ENCODE assay signal across 8 cellular contexts in the genomic region with DNA sequence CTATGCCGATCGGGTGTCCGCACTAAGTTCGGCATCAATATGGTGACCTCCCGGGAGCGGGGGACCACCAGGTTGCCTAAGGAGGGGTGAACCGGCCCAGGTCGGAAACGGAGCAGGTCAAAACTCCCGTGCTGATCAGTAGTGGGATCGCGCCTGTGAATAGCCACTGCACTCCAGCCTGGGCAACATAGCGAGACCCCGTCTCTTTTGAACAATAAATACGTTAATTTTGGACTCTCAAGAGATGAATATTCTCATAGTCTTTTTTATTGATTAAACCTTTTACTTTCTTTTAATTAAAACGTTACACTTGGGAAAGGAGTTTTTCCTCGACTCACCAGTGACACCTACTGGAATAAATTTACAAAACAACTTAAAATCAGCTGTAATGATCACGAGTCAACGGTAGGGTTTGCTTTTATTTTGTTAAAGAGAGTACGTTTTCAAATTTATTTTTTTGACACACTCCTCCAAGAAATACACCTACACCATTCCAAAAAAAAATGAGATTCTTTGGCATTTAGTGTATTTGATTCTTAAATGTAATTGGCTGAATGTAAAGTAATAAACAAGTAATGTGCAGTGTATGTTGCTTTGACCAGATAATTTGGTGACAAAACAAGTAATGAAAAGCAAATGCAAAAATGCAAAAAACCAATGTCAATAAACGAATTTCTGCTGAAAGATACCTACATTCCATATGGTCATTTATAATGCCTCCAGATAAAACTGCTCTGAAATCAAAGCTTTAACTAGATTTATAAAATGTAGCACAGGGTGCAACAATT. TPM values are rescaled to one million over a fixed set of nuclear protein-coding genes. Genes with fewer than 3 reads are reported as not detected.
DNase-seq lines count a peak whose midpoint lies in the region; ATAC-seq, FAIRE-seq and TF ChIP-seq lines count a peak whose summit lies in the region.

No MANE protein-coding gene starts in this region.

- 1% methylated on average over 13 of the region's 21 CpGs for WGBS in A549 (ENCODE audit: missing lambda C conversion rate)

- H3K4me3 ChIP-seq in A549 = peak overlapping the region; percentile 14; the same call in 2 of the 3 replicates

- no peaks in the 10 kb centered on the region for H3K9me3 ChIP-seq in A549

- CTCF ChIA-PET in A549 (lab: Yijun Ruan, JAX) = interaction anchor here (0.9 to 2.5 kb wide), 14 partner anchors 8 to 126 kb away, joined by 3 to 18 read pairs (median 6); a partner anchor contains a TSS

- peak; percentile 99 for TF ChIP-seq CTCF in A549 (IDR thresholded peaks at IDR 0.05)

- H3K4me1 ChIP-seq in A549 = peaks cover 27% of the 10 kb centered on the region

- no peak for TF ChIP-seq POLR2A in A549 (IDR thresholded peaks at IDR 0.05; ENCODE audit: low read length)

- ATAC-seq in A549 (peak; percentile 27 to 32), GM18499 (IDR thresholded peaks at IDR 0.05; ENCODE audit: insufficient read depth, unreplicated experiment) (peak; percentile 25), HG02943 (IDR thresholded peaks at IDR 0.05; ENCODE audit: low read depth, unreplicated experiment) (peak; percentile 33)

- peak overlapping the region; percentile 89 for H3K27ac Mint-ChIP-seq in T-helper 2 cell treated with Interferon-gamma antibody and Interleukin-4, amounts not matched to agents 5 μg/mL and 100 μg/mL, for 36 hours

- POLR2A ChIA-PET in A549 (lab: Yijun Ruan, JAX) = interaction anchor here (0.6 to 3.1 kb wide), 11 partner anchors 7 to 266 kb away, joined by 3 to 50 read pairs (median 4); a partner anchor contains a TSS

- peak overlapping the region; percentile 52 for H3K4me2 ChIP-seq in A549

- peaks cover 5% of the 10 kb centered on the region for H3K27me3 Mint-ChIP-seq in T-helper 2 cell treated with Interferon-gamma antibody and Interleukin-4, amounts not matched to agents 5 μg/mL and 100 μg/mL, for 36 hours (ENCODE audit: low read depth)

- 0 out of 6 replicates have a peak overlapping the region, but pooled peaks of 1 of the 2 experiments have one; percentile 35 for H3K27ac ChIP-seq in A549

- peaks cover 36% of the 10 kb centered on the region for H3K4me1 Mint-ChIP-seq in T-helper 2 cell treated with Interferon-gamma antibody and Interleukin-4, amounts not matched to agents 5 μg/mL and 100 μg/mL, for 36 hours (ENCODE audit: low read depth)

- peaks cover 41% of the 10 kb centered on the region for H3K36me3 Mint-ChIP-seq in T-helper 2 cell treated with Interferon-gamma antibody and Interleukin-4, amounts not matched to agents 5 μg/mL and 100 μg/mL, for 36 hours (ENCODE audit: low read depth)

- no peaks in the 10 kb centered on the region for H3K9me3 Mint-ChIP-seq in T-helper 2 cell treated with Interferon-gamma antibody and Interleukin-4, amounts not matched to agents 5 μg/mL and 100 μg/mL, for 36 hours

- peak; percentile 32 to 33; a peak in 1 of 5 replicates for TF ChIP-seq RAD21 in A549 (conservative IDR thresholded peaks at IDR 0.05 in 1 of 2, IDR thresholded peaks at IDR 0.05 in 1 of 2)

- FAIRE-seq in A549 (lab: Jason Lieb, UNC) = no peak

- no peak for TF ChIP-seq EP300 in A549 (IDR thresholded peaks at IDR 0.05)

- H3K4me3 Mint-ChIP-seq in T-helper 2 cell treated with Interferon-gamma antibody and Interleukin-4, amounts not matched to agents 5 μg/mL and 100 μg/mL, for 36 hours = peak overlapping the region; percentile 88

- DNase-seq in A549 (ENCODE audit: low read depth in 1 of 2, low spot score in 1 of 2) (peak; percentile 51 to 83), NCI-H146 (lab: John Stamatoyannopoulos, UW) (peak; percentile 59), islet precursor cell (peak; percentile 56)
- DNase-seq in T-helper 2 cell treated with Interferon-gamma antibody and Interleukin-4, amounts not matched to agents 5 μg/mL and 100 μg/mL, for 36 hours (ENCODE audit: low spot score) = peak; percentile 63
- DNase-seq in central memory CD4-positive, alpha-beta T cell = peak; percentile 78
- DNase-seq in stimulated activated CD4-positive, alpha-beta T cell treated with anti-CD3 and anti-CD28 coated beads, Interleukin-12 subunit alpha, Interleukin-12 subunit beta, amount 100 ng/mL, for 48 hours (ENCODE audit: low read depth in 2 of 3, low spot score in 1 of 3) = peak in 2 of 3 donors; percentile 43 to 44

TF ChIP-seq in A549, 52 proteins besides CTCF, POLR2A, EP300 and RAD21 (continues in another document):
- TF ChIP-seq, protein P1, sequence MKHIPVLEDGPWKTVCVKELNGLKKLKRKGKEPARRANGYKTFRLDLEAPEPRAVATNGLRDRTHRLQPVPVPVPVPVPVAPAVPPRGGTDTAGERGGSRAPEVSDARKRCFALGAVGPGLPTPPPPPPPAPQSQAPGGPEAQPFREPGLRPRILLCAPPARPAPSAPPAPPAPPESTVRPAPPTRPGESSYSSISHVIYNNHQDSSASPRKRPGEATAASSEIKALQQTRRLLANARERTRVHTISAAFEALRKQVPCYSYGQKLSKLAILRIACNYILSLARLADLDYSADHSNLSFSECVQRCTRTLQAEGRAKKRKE (CRISPR knock-in tag; IDR thresholded peaks at IDR 0.05; ENCODE audit: low read depth) = 0 out of 2 replicates have a peak, but pooled peaks have one; percentile 27
- TF ChIP-seq, protein P2, sequence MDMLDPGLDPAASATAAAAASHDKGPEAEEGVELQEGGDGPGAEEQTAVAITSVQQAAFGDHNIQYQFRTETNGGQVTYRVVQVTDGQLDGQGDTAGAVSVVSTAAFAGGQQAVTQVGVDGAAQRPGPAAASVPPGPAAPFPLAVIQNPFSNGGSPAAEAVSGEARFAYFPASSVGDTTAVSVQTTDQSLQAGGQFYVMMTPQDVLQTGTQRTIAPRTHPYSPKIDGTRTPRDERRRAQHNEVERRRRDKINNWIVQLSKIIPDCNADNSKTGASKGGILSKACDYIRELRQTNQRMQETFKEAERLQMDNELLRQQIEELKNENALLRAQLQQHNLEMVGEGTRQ (IDR thresholded peaks at IDR 0.05) = no peak
- TF ChIP-seq KDM1A (IDR thresholded peaks at IDR 0.05; ENCODE audit: low read depth) (0 out of 2 replicates have a peak, but pooled peaks have one; percentile 36), CHD4 (IDR thresholded peaks at IDR 0.05; ENCODE audit: borderline replicate concordance) (no peak), EHF (CRISPR knock-in tag; IDR thresholded peaks at IDR 0.05) (peak; percentile 46; the same call in 1 of the 2 replicates), SMC3 (IDR thresholded peaks at IDR 0.05) (0 out of 3 replicates have a peak, but pooled peaks have one; percentile 17), ZC3H11A (IDR thresholded peaks at IDR 0.05) (no peak), CEBPB (IDR thresholded peaks at IDR 0.05) (no peak), FOXS1 (CRISPR knock-in tag; IDR thresholded peaks at IDR 0.05) (peak; percentile 32; the same call in 1 of the 2 replicates), PHF8 (IDR thresholded peaks at IDR 0.05; ENCODE audit: borderline replicate concordance, low read depth) (no peak)
- TF ChIP-seq, protein P3, sequence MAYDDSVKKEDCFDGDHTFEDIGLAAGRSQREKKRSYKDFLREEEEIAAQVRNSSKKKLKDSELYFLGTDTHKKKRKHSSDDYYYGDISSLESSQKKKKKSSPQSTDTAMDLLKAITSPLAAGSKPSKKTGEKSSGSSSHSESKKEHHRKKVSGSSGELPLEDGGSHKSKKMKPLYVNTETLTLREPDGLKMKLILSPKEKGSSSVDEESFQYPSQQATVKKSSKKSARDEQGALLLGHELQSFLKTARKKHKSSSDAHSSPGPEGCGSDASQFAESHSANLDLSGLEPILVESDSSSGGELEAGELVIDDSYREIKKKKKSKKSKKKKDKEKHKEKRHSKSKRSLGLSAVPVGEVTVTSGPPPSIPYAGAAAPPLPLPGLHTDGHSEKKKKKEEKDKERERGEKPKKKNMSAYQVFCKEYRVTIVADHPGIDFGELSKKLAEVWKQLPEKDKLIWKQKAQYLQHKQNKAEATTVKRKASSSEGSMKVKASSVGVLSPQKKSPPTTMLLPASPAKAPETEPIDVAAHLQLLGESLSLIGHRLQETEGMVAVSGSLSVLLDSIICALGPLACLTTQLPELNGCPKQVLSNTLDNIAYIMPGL (CRISPR knock-in tag; IDR thresholded peaks at IDR 0.05; ENCODE audit: borderline replicate concordance) = 0 out of 2 replicates have a peak, but pooled peaks have one; percentile 53

RNA-seq across cellular contexts. Expression of a gene that starts 0.7 kb away (rescaled TPM):
- polyA plus RNA-seq in A549 (2011; rRNA removed) (3,909 and 5,167 TPM in 2 replicates), A549 (2017; fragmentation: RNase III; extraction: RNeasy Plus Mini Kit Qiagen cat#74134 plus additional on column Dnase treatment) (3,539 to 3,858 TPM (median 3,692 TPM) in 3 replicates)
- polyA plus RNA-seq in A549 (2012; cell fraction: cytosol; rRNA removed) = 10,276 and 13,870 TPM in 2 replicates
- polyA plus RNA-seq in A549 (2012; cell fraction: nucleus; rRNA removed) = 7,114 and 8,546 TPM in 2 replicates
- 1,093 and 1,224 TPM in 2 replicates for polyA minus RNA-seq in A549 (2011; rRNA and poly(A)+ RNA removed)

RNA-seq across cellular contexts. Expression of a gene that starts 11.9 kb away (rescaled TPM):
- polyA plus RNA-seq in A549 (2011; rRNA removed) (34.6 and 50.7 TPM in 2 replicates), A549 (2017; fragmentation: RNase III; extraction: RNeasy Plus Mini Kit Qiagen cat#74134 plus additional on column Dnase treatment) (48.4 to 53.5 TPM (median 52.8 TPM) in 3 replicates)
- polyA plus RNA-seq in A549 (2012; cell fraction: cytosol; rRNA removed) = 40.2 and 40.9 TPM in 2 replicates
- 13.3 and 15.5 TPM in 2 replicates for polyA plus RNA-seq in A549 (2012; cell fraction: nucleus; rRNA removed)
- 7.0 and 9.7 TPM in 2 replicates for polyA minus RNA-seq in A549 (2011; rRNA and poly(A)+ RNA removed)

RNA-seq across cellular contexts. Expression of a gene that starts 33.6 kb away (rescaled TPM):
- polyA plus RNA-seq in A549 (2011; rRNA removed) = 280 and 390 TPM in 2 replicates
- polyA plus RNA-seq in A549 (2012; cell fraction: cytosol; rRNA removed) = 272 and 403 TPM in 2 replicates
- 46.2 and 69.2 TPM in 2 replicates for polyA plus RNA-seq in A549 (2012; cell fraction: nucleus; rRNA removed)
- polyA plus RNA-seq in A549 (2017; fragmentation: RNase III; extraction: RNeasy Plus Mini Kit Qiagen cat#74134 plus additional on column Dnase treatment) = 454 to 469 TPM (median 468 TPM) in 3 replicates
- 40.4 and 50.3 TPM in 2 replicates for polyA minus RNA-seq in A549 (2011; rRNA and poly(A)+ RNA removed)

RNA-seq across cellular contexts. Expression of a gene that starts 33.7 kb away (rescaled TPM):
- polyA plus RNA-seq in A549 (2011; rRNA removed) (33.0 and 35.6 TPM in 2 replicates), A549 (2017; fragmentation: RNase III; extraction: RNeasy Plus Mini Kit Qiagen cat#74134 plus additional on column Dnase treatment) (26.7 to 27.0 TPM (median 26.9 TPM) in 3 replicates)
- 15.2 and 17.9 TPM in 2 replicates for polyA plus RNA-seq in A549 (2012; cell fraction: cytosol; rRNA removed)
- 11.1 and 12.6 TPM in 2 replicates for polyA plus RNA-seq in A549 (2012; cell fraction: nucleus; rRNA removed)
- 15.6 and 18.5 TPM in 2 replicates for polyA minus RNA-seq in A549 (2011; rRNA and poly(A)+ RNA removed)

RNA-seq across cellular contexts. Expression of a gene that starts 48.2 kb away (rescaled TPM):
- 10.5 and 14.1 TPM in 2 replicates for polyA plus RNA-seq in A549 (2011; rRNA removed)
- polyA plus RNA-seq in A549 (2012; cell fraction: cytosol; rRNA removed) = 10.3 and 10.5 TPM in 2 replicates
- polyA plus RNA-seq in A549 (2012; cell fraction: nucleus; rRNA removed) = 9.0 and 13.2 TPM in 2 replicates
- 10.8 to 12.1 TPM (median 11.9 TPM) in 3 replicates for polyA plus RNA-seq in A549 (2017; fragmentation: RNase III; extraction: RNeasy Plus Mini Kit Qiagen cat#74134 plus additional on column Dnase treatment)
- 2.0 and 2.1 TPM in 2 replicates for polyA minus RNA-seq in A549 (2011; rRNA and poly(A)+ RNA removed)
